Comparison of ENCODE assay signal across 25 cellular contexts in genomic region chr4:78363031-78363430, GRCh38.
"Had no signal": no experiment of that assay in that cellular context is flagged by ENCODE, and none has a peak within 500 bp of the region (broad histone marks: within the 10 kb centered on the region; RNA-seq: fewer than 3 reads in every experiment).

No MANE protein-coding gene starts in this region.

- H3K9me3 ChIP-seq: gastrocnemius medialis, lower lobe of right lung, right lobe of liver, stomach, testis, tibial artery had no signal

- DNase-seq: dorsolateral prefrontal cortex; effector CD4-positive, alpha-beta T cell; foreskin fibroblast; gastrocnemius medialis; head of caudate nucleus; left ventricle myocardium superior; lower lobe of right lung; right lobe of liver; stimulated activated CD4-positive, alpha-beta T cell treated with anti-CD3 and anti-CD28 coated beads, Interleukin-12 subunit alpha, Interleukin-12 subunit beta, amount 100 ng/mL, for 4 hours; stimulated activated CD4-positive, alpha-beta T cell treated with anti-CD3 and anti-CD28 coated beads, Interleukin-1b, Interleukin-23, amount 100 ng/mL, for 48 hours; stimulated activated CD4-positive, alpha-beta T cell treated with anti-CD3 and anti-CD28 coated beads, Interleukin-4, amount 100 ng/mL, for 24 hours; stomach; testis; tibial artery had no signal

- H3K36me3 ChIP-seq: gastrocnemius medialis, lower lobe of right lung, neural progenitor cell, right lobe of liver, stomach, tibial artery had no signal

- H3K4me3 ChIP-seq: dorsolateral prefrontal cortex, gastrocnemius medialis, lower lobe of right lung, neural progenitor cell, right lobe of liver, smooth muscle cell, stomach, testis, tibial artery had no signal

- H3K27ac ChIP-seq: dorsolateral prefrontal cortex, epithelial cell of prostate, gastrocnemius medialis, lower lobe of right lung, neural progenitor cell, parathyroid adenoma, right lobe of liver, stomach, testis, tibial artery had no signal

- H3K27me3 ChIP-seq: gastrocnemius medialis, neural progenitor cell, right lobe of liver, stomach, testis, tibial artery had no signal

- ATAC-seq: gastrocnemius medialis, left ventricle myocardium superior, lower lobe of right lung, right lobe of liver had no signal

- H3K4me1 Mint-ChIP-seq: stimulated activated memory B cell treated with anti-CD40 and anti-IgM and Interleukin-4, amounts not matched to agents 10 μg/mL and 1 μg/mL and 100 μg/mL, for 72 hours had no signal

- H3K9me3 Mint-ChIP-seq: natural killer cell treated with Interleukin-12 subunit alpha and Interleukin-12 subunit beta and Interleukin-15 and Interleukin-18, amount 100 ng/mL, for 72 hours; neural progenitor cell; stimulated activated memory B cell treated with anti-CD40 and anti-IgM and Interleukin-4, amounts not matched to agents 10 μg/mL and 1 μg/mL and 100 μg/mL, for 72 hours; type B pancreatic cell had no signal

- H3K27ac Mint-ChIP-seq: natural killer cell treated with Interleukin-12 subunit alpha and Interleukin-12 subunit beta and Interleukin-15 and Interleukin-18, amount 100 ng/mL, for 72 hours; stimulated activated memory B cell treated with anti-CD40 and anti-IgM and Interleukin-4, amounts not matched to agents 10 μg/mL and 1 μg/mL and 100 μg/mL, for 72 hours; type B pancreatic cell had no signal

- FAIRE-seq: colon, keratinocyte, urothelium cell line had no signal

- H3K36me3 Mint-ChIP-seq: natural killer cell treated with Interleukin-12 subunit alpha and Interleukin-12 subunit beta and Interleukin-15 and Interleukin-18, amount 100 ng/mL, for 72 hours; stimulated activated memory B cell treated with anti-CD40 and anti-IgM and Interleukin-4, amounts not matched to agents 10 μg/mL and 1 μg/mL and 100 μg/mL, for 72 hours had no signal

- H3K4me1 ChIP-seq: gastrocnemius medialis, lower lobe of right lung, parathyroid adenoma, right lobe of liver, stomach, testis, tibial artery had no signal

- H3K4me3 Mint-ChIP-seq: natural killer cell treated with Interleukin-12 subunit alpha and Interleukin-12 subunit beta and Interleukin-15 and Interleukin-18, amount 100 ng/mL, for 72 hours; neural progenitor cell; stimulated activated memory B cell treated with anti-CD40 and anti-IgM and Interleukin-4, amounts not matched to agents 10 μg/mL and 1 μg/mL and 100 μg/mL, for 72 hours; type B pancreatic cell had no signal

- H3K27me3 Mint-ChIP-seq: progenitor cell of endocrine pancreas, type B pancreatic cell had no signal
